In the genomic region with DNA sequence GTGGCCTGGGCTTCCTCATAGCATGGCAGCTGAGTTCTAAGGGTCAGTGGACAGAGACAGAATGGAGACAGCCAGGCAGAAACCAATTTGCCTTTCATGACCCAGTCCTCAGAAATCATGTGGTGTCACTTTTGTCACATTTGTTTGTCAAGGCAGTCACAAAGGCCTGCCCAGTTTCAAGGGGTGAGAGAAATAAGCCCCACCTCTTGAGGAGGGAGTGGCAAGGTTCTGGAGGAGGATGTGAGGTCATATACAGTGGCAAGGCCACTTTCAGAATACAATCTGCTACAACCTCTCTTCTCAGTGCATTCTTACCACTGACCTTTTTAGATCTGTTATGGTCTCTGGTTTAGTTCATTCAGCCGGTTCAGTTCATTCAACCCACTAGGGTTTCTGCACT, we compare ENCODE assay signal across 9 cellular contexts.
DNase-seq lines count a peak whose midpoint lies in the region; ATAC-seq and TF ChIP-seq lines count a peak whose summit lies in the region.
"Had no signal": no experiment of that assay in that cellular context is flagged by ENCODE, and none has a peak within 500 bp of the region (broad histone marks: within the 10 kb centered on the region; RNA-seq: fewer than 3 reads in every experiment).

No MANE protein-coding gene starts in this region.

- no peaks in the 10 kb centered on the region for H3K36me3 Mint-ChIP-seq in memory B cell

- no peak overlapping the region for H3K9ac ChIP-seq in mammary epithelial cell (ENCODE audit: insufficient read depth, low read length)

- no peak overlapping the region for H3K4me3 ChIP-seq in mammary epithelial cell (replicated peaks in 1 of 3; ENCODE audit: insufficient read depth in 1 of 3, low read depth in 2 of 3, low read length in 3 of 3)

- H4K20me1 ChIP-seq in mammary epithelial cell (ENCODE audit: insufficient read depth, low read length) = no peaks in the 10 kb centered on the region

- ATAC-seq in GM21367 (IDR thresholded peaks at IDR 0.05; ENCODE audit: unreplicated experiment) = peak; percentile 70
- ATAC-seq in HG03457 (IDR thresholded peaks at IDR 0.05; ENCODE audit: unreplicated experiment) = peak; percentile 69
- peak; percentile 81 for ATAC-seq in memory B cell (ENCODE audit: low read depth)

- no peaks in the 10 kb centered on the region for H3K27me3 Mint-ChIP-seq in memory B cell

- H3K36me3 ChIP-seq in mammary epithelial cell (ENCODE audit: insufficient read depth, low read length) = no peaks in the 10 kb centered on the region

- no peak overlapping the region for H3K27ac Mint-ChIP-seq in memory B cell
- H3K27ac Mint-ChIP-seq: activated T-cell treated with anti-CD3 and anti-CD28 coated beads, Interleukin-2, amount 50 U/mL, for 24 hours had no signal

- no peak overlapping the region for H3K27ac ChIP-seq in mammary epithelial cell (ENCODE audit: insufficient read depth, low read depth, low read length)

- CTCF ChIA-PET in mammary epithelial cell (lab: Charles Lee; ENCODE audit: low non-redundant PET) = no interaction called here

- dilution Hi-C loops in mammary epithelial cell (cut with HindIII; ENCODE audit: low sequenced_read_pairs) = no loop called here

- peaks cover 9% of the 10 kb centered on the region for H3K4me1 Mint-ChIP-seq in memory B cell

- H2AFZ ChIP-seq in mammary epithelial cell (ENCODE audit: low read depth, low read length) = no peak overlapping the region

- DNase-seq in NOMO-1 treated with DMSO at 0.1 percent for 48 hours (lab: John Stamatoyannopoulos, UW; ENCODE audit: unreplicated experiment) (peak; percentile 5), NOMO-1 treated with dmso at 0.1 percent for 144 hours (lab: John Stamatoyannopoulos, UW; ENCODE audit: unreplicated experiment) (no peak), memory B cell (ENCODE audit: low spot score in 2 of 2) (no peak), mammary epithelial cell (no peak), NCI-H187 (lab: John Stamatoyannopoulos, UW) (no peak), T1000 (lab: John Stamatoyannopoulos, UW) (no peak)
- DNase-seq: activated T-cell treated with anti-CD3 and anti-CD28 coated beads, Interleukin-2, amount 50 U/mL, for 24 hours had no signal

- H3K79me2 ChIP-seq in mammary epithelial cell (ENCODE audit: insufficient read depth, low read length) = no peaks in the 10 kb centered on the region

- no peaks in the 10 kb centered on the region for H3K9me3 Mint-ChIP-seq in memory B cell
- H3K9me3 Mint-ChIP-seq: activated T-cell treated with anti-CD3 and anti-CD28 coated beads, Interleukin-2, amount 50 U/mL, for 24 hours had no signal

- peaks cover 3% of the 10 kb centered on the region for H3K4me1 ChIP-seq in mammary epithelial cell (ENCODE audit: insufficient read depth, low read length)

- intact Hi-C loops in mammary epithelial cell (cut with micrococcal nuclease) = no loop called here

- peaks cover 3% of the 10 kb centered on the region for H3K9me3 ChIP-seq in mammary epithelial cell (replicated peaks; ENCODE audit: insufficient read depth, low read length)

- H3K4me2 ChIP-seq in mammary epithelial cell (ENCODE audit: insufficient read depth, low read depth, low read length) = no peak overlapping the region

- no peak overlapping the region for H3K4me3 Mint-ChIP-seq in memory B cell
- H3K4me3 Mint-ChIP-seq: activated T-cell treated with anti-CD3 and anti-CD28 coated beads, Interleukin-2, amount 50 U/mL, for 24 hours had no signal

- in situ Hi-C loops in mammary epithelial cell (cut with MboI; ENCODE audit: low sequenced_read_pairs in 2 of 2) = no loop called here

- no TSS peak for BruUV-seq in mammary epithelial cell (replicated peaks; lab: Mats Ljungman, UMichigan)

- H3K27me3 ChIP-seq in mammary epithelial cell (ENCODE audit: insufficient read depth, low read length) = no peaks in the 10 kb centered on the region

- no peak for TF ChIP-seq CTCF in mammary epithelial cell (conservative IDR thresholded peaks at IDR 0.05 in 1 of 2, IDR thresholded peaks at IDR 0.05 in 1 of 2; ENCODE audit: extremely low read depth in 1 of 2, insufficient read depth in 1 of 2, low read depth in 1 of 2, low read length in 2 of 2)

- WGBS in mammary epithelial cell (ENCODE audit: low coverage, missing lambda C conversion rate) = 100% methylated on average over 1 of the region's 1 CpG
